Comparison of ENCODE assay signal across 36 cellular contexts in genomic region chr11:129980086-129980485, GRCh38.
"Had no signal": no experiment of that assay in that cellular context is flagged by ENCODE, and none has a peak within 500 bp of the region (broad histone marks: within the 10 kb centered on the region; RNA-seq: fewer than 3 reads in every experiment).

No MANE protein-coding gene starts in this region.

- H3K36me3 ChIP-seq: ascending aorta had no signal

- H3K4me1 ChIP-seq: ascending aorta had no signal

- H3K27ac Mint-ChIP-seq: activated CD4-positive, alpha-beta memory T cell treated with anti-CD3 and anti-CD28 coated beads for 36 hours; activated CD4-positive, alpha-beta T cell treated with anti-CD3 and anti-CD28 coated beads for 36 hours; activated CD8-positive, alpha-beta T cell treated with anti-CD3 and anti-CD28 coated beads for 36 hours; activated naive CD4-positive, alpha-beta T cell treated with anti-CD3 and anti-CD28 coated beads, Interleukin-2, amount 10 ng/mL, durations not matched to agents 7 days and 5 days; activated naive CD8-positive, alpha-beta T cell; activated naive CD8-positive, alpha-beta T cell treated with anti-CD3 and anti-CD28 coated beads, Interleukin-2, amount 10 ng/mL, durations not matched to agents 7 days and 5 days; activated naive CD8-positive, alpha-beta T cell treated with anti-CD3 and anti-CD28 coated beads, Interleukin-2, amount 50 U/mL, for 24 hours; activated T-cell treated with anti-CD3 and anti-CD28 coated beads, Interleukin-2, amount 50 U/mL, for 72 hours; activated T-helper 1 cell treated with anti-CD3 and anti-CD28 coated beads, Interleukin-12 subunit alpha, Interleukin-12 subunit beta, Interleukin-2, Interleukin-4 antibody, amounts not matched to agents 30 ng/mL and 10 ng/mL and 1 ng/mL, durations not matched to agents 14 hours and 24 hours and 36 hours; activated T-helper 17 cell treated with anti-CD3 and anti-CD28 coated beads, Interleukin-2, amount 50 U/mL, for 72 hours; brain; T-helper 1 cell treated with Interleukin-12 subunit alpha and Interleukin-12 subunit beta and Interleukin-4 antibody, amounts not matched to agents 30 μg/mL and 1 μg/mL, for 36 hours; T-helper 2 cell treated with Interferon-gamma antibody and Interleukin-4, amounts not matched to agents 5 μg/mL and 100 μg/mL, for 36 hours had no signal

- H3K9me3 ChIP-seq: ascending aorta had no signal

- H3K4me3 ChIP-seq: ascending aorta had no signal

- H3K27me3 Mint-ChIP-seq: activated CD4-positive, alpha-beta memory T cell treated with anti-CD3 and anti-CD28 coated beads for 36 hours; activated CD4-positive, alpha-beta T cell treated with anti-CD3 and anti-CD28 coated beads for 36 hours; activated CD8-positive, alpha-beta T cell treated with anti-CD3 and anti-CD28 coated beads for 36 hours; activated naive CD4-positive, alpha-beta T cell treated with anti-CD3 and anti-CD28 coated beads, Interleukin-2, amount 50 U/mL, for 24 hours; activated naive CD8-positive, alpha-beta T cell; activated naive CD8-positive, alpha-beta T cell treated with anti-CD3 and anti-CD28 coated beads, Interleukin-2, amount 10 ng/mL, durations not matched to agents 7 days and 5 days; activated naive CD8-positive, alpha-beta T cell treated with anti-CD3 and anti-CD28 coated beads, Interleukin-2, amount 50 U/mL, for 24 hours; activated T-helper 17 cell treated with anti-CD3 and anti-CD28 coated beads, Interleukin-2, amount 50 U/mL, for 72 hours; brain had no signal

- H3K36me3 Mint-ChIP-seq: activated CD4-positive, alpha-beta memory T cell treated with anti-CD3 and anti-CD28 coated beads for 36 hours; activated naive CD4-positive, alpha-beta T cell treated with anti-CD3 and anti-CD28 coated beads, Interleukin-2, amount 10 ng/mL, durations not matched to agents 7 days and 5 days had no signal

- FAIRE-seq: TTC549 had no signal

- H3K4me3 Mint-ChIP-seq: activated CD4-positive, alpha-beta memory T cell treated with anti-CD3 and anti-CD28 coated beads for 36 hours; activated CD4-positive, alpha-beta T cell treated with anti-CD3 and anti-CD28 coated beads for 36 hours; activated CD8-positive, alpha-beta T cell treated with anti-CD3 and anti-CD28 coated beads for 36 hours; activated naive CD4-positive, alpha-beta T cell treated with anti-CD3 and anti-CD28 coated beads, Interleukin-2, amount 10 ng/mL, durations not matched to agents 7 days and 5 days; activated naive CD4-positive, alpha-beta T cell treated with anti-CD3 and anti-CD28 coated beads, Interleukin-2, amount 50 U/mL, for 24 hours; activated naive CD8-positive, alpha-beta T cell; activated naive CD8-positive, alpha-beta T cell treated with anti-CD3 and anti-CD28 coated beads, Interleukin-2, amount 10 ng/mL, durations not matched to agents 7 days and 5 days; activated naive CD8-positive, alpha-beta T cell treated with anti-CD3 and anti-CD28 coated beads, Interleukin-2, amount 50 U/mL, for 24 hours; activated T-cell treated with anti-CD3 and anti-CD28 coated beads, Interleukin-2, amount 50 U/mL, for 4 hours; activated T-cell treated with anti-CD3 and anti-CD28 coated beads, Interleukin-2, amount 50 U/mL, for 72 hours; activated T-helper 1 cell treated with anti-CD3 and anti-CD28 coated beads, Interleukin-12 subunit alpha, Interleukin-12 subunit beta, Interleukin-2, Interleukin-4 antibody, amounts not matched to agents 30 ng/mL and 10 ng/mL and 1 ng/mL, durations not matched to agents 14 hours and 24 hours and 36 hours; activated T-helper 17 cell treated with anti-CD3 and anti-CD28 coated beads, Interleukin-2, amount 50 U/mL, for 72 hours; brain; T-helper 1 cell treated with Interleukin-12 subunit alpha and Interleukin-12 subunit beta and Interleukin-4 antibody, amounts not matched to agents 30 μg/mL and 1 μg/mL, for 36 hours; T-helper 2 cell treated with Interferon-gamma antibody and Interleukin-4, amounts not matched to agents 5 μg/mL and 100 μg/mL, for 36 hours had no signal

- ATAC-seq: activated CD4-positive, alpha-beta T cell treated with anti-CD3 and anti-CD28 coated beads for 36 hours; activated CD4-positive, CD25-positive, alpha-beta regulatory T cell treated with anti-CD3 and anti-CD28 coated beads, Interleukin-2, amount 50 U/mL, for 24 hours; activated CD8-positive, alpha-beta T cell treated with anti-CD3 and anti-CD28 coated beads for 36 hours; activated naive CD8-positive, alpha-beta T cell treated with anti-CD3 and anti-CD28 coated beads, Interleukin-2, amount 50 U/mL, for 24 hours; activated T-cell treated with anti-CD3 and anti-CD28 coated beads, Interleukin-2, amount 50 U/mL, for 4 hours; activated T-cell treated with anti-CD3 and anti-CD28 coated beads, Interleukin-2, amount 50 U/mL, for 72 hours; activated T-helper 17 cell treated with anti-CD3 and anti-CD28 coated beads, Interleukin-2, amount 50 U/mL, for 72 hours had no signal

- DNase-seq: activated CD4-positive, alpha-beta memory T cell treated with anti-CD3 and anti-CD28 coated beads for 36 hours; activated CD4-positive, alpha-beta T cell treated with anti-CD3 and anti-CD28 coated beads for 1 hour; activated CD4-positive, alpha-beta T cell treated with anti-CD3 and anti-CD28 coated beads for 36 hours; activated CD4-positive, alpha-beta T cell treated with anti-CD3 and anti-CD28 coated beads for 48 hours; activated CD4-positive, alpha-beta T cell treated with anti-CD3 and anti-CD28 coated beads, Interleukin-2, amount 50 U/mL, for 1 hour; activated CD4-positive, alpha-beta T cell treated with anti-CD3 and anti-CD28 coated beads, Interleukin-2, amount 50 U/mL, for 4 hours; activated CD4-positive, CD25-positive, alpha-beta regulatory T cell; activated CD8-positive, alpha-beta memory T cell treated with anti-CD3 and anti-CD28 coated beads, Interleukin-2, amount 50 U/mL, for 4 hours; activated CD8-positive, alpha-beta T cell treated with anti-CD3 and anti-CD28 coated beads for 36 hours; activated gamma-delta T cell; activated naive CD4-positive, alpha-beta T cell treated with anti-CD3 and anti-CD28 coated beads, Interleukin-2, amount 10 ng/mL, durations not matched to agents 7 days and 5 days; activated naive CD4-positive, alpha-beta T cell treated with Interleukin-2 at 50 U/mL for 16 hours; activated naive CD8-positive, alpha-beta T cell treated with anti-CD3 and anti-CD28 coated beads, Interleukin-2, amount 10 ng/mL, durations not matched to agents 7 days and 5 days; activated naive CD8-positive, alpha-beta T cell treated with anti-CD3 and anti-CD28 coated beads, Interleukin-2, amount 50 U/mL, for 24 hours; activated T-cell treated with anti-CD3 and anti-CD28 coated beads for 4 hours; activated T-cell treated with anti-CD3 and anti-CD28 coated beads, Interleukin-2, amount 50 U/mL, for 1 hour; activated T-cell treated with anti-CD3 and anti-CD28 coated beads, Interleukin-2, amount 50 U/mL, for 4 hours; activated T-cell treated with anti-CD3 and anti-CD28 coated beads, Interleukin-2, amount 50 U/mL, for 72 hours; amygdala; anterior cingulate cortex; central memory CD4-positive, alpha-beta T cell; cerebellar nuclear complex; T-helper 1 cell; T-helper 2 cell; T-helper 9 cell had no signal

- H3K9me3 Mint-ChIP-seq: activated CD4-positive, alpha-beta memory T cell treated with anti-CD3 and anti-CD28 coated beads for 36 hours; activated CD8-positive, alpha-beta T cell treated with anti-CD3 and anti-CD28 coated beads for 36 hours; activated naive CD4-positive, alpha-beta T cell treated with anti-CD3 and anti-CD28 coated beads, Interleukin-2, amount 10 ng/mL, durations not matched to agents 7 days and 5 days; activated naive CD4-positive, alpha-beta T cell treated with anti-CD3 and anti-CD28 coated beads, Interleukin-2, amount 50 U/mL, for 24 hours; activated naive CD8-positive, alpha-beta T cell treated with anti-CD3 and anti-CD28 coated beads, Interleukin-2, amount 10 ng/mL, durations not matched to agents 7 days and 5 days; activated naive CD8-positive, alpha-beta T cell treated with anti-CD3 and anti-CD28 coated beads, Interleukin-2, amount 50 U/mL, for 24 hours; activated T-cell treated with anti-CD3 and anti-CD28 coated beads, Interleukin-2, amount 50 U/mL, for 4 hours; activated T-cell treated with anti-CD3 and anti-CD28 coated beads, Interleukin-2, amount 50 U/mL, for 72 hours; activated T-helper 1 cell treated with anti-CD3 and anti-CD28 coated beads, Interleukin-12 subunit alpha, Interleukin-12 subunit beta, Interleukin-2, Interleukin-4 antibody, amounts not matched to agents 30 ng/mL and 10 ng/mL and 1 ng/mL, durations not matched to agents 14 hours and 24 hours and 36 hours; activated T-helper 17 cell treated with anti-CD3 and anti-CD28 coated beads, Interleukin-2, amount 50 U/mL, for 72 hours; T-helper 1 cell treated with Interleukin-12 subunit alpha and Interleukin-12 subunit beta and Interleukin-4 antibody, amounts not matched to agents 30 μg/mL and 1 μg/mL, for 36 hours; T-helper 2 cell treated with Interferon-gamma antibody and Interleukin-4, amounts not matched to agents 5 μg/mL and 100 μg/mL, for 36 hours had no signal

- H3K27ac ChIP-seq: ascending aorta, VCaP had no signal

- H3K4me1 Mint-ChIP-seq: activated CD4-positive, alpha-beta T cell treated with anti-CD3 and anti-CD28 coated beads for 36 hours; activated naive CD4-positive, alpha-beta T cell treated with anti-CD3 and anti-CD28 coated beads, Interleukin-2, amount 10 ng/mL, durations not matched to agents 7 days and 5 days had no signal

- H3K27me3 ChIP-seq: ascending aorta had no signal
